ENCODE assay signal across 17 cellular contexts in the genomic region with DNA sequence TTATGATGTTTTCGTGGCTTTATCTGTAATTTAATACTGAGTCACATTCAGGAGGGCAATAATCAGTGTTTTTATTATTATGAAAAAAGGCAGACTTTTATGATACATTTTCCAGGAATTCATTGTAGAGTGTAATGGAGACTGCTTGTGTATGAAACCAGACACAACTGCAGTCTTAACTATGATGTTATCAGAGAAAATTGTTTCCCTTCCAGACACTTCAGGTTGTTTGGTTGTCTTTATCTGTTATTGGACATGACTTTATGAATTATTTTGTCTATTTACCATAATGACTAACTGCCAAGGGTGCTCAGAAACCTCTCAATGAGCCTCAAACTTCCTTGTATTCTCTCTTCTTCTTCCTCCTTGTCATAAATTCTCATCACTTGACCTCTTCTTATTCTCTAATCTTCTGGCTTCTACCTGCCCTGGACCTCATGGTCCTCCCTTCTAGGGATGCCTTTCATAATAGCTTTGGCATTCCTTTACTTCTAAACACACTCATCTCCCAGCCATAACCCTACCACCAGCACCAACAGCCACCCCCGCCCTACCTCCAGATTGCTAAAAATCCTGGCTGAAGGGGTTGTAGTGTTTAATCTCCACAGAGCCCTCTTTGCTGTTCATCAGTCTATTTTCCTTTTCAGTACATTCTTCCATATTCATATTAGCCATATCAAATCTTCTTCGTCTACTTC.
DNase-seq lines count a peak whose midpoint lies in the region; ATAC-seq and FAIRE-seq lines count a peak whose summit lies in the region.
"Had no signal": no experiment of that assay in that cellular context is flagged by ENCODE, and none has a peak within 500 bp of the region (broad histone marks: within the 10 kb centered on the region; RNA-seq: fewer than 3 reads in every experiment).

No MANE protein-coding gene starts in this region.

- ATAC-seq in esophagus mucosa (no peak), GM21360 (IDR thresholded peaks at IDR 0.05; ENCODE audit: unreplicated experiment) (no peak)
- ATAC-seq: activated CD8-positive, alpha-beta T cell treated with anti-CD3 and anti-CD28 coated beads, Interleukin-2, amount 10 ng/mL, durations not matched to agents 7 days and 5 days; left lobe of liver had no signal

- DNase-seq in Daoy (ENCODE audit: low read depth) (peak; percentile 52), NCI-H2196 treated with DMSO at 0.1 percent for 48 hours (lab: John Stamatoyannopoulos, UW; ENCODE audit: unreplicated experiment) (peak; percentile 19), non-pigmented ciliary epithelial cell (ENCODE audit: low read depth) (peak; percentile 78), NCI-H2081 treated with DMSO at 0.1 percent for 48 hours (lab: John Stamatoyannopoulos, UW) (no peak), GOT3 (lab: John Stamatoyannopoulos, UW) (no peak)
- DNase-seq: activated CD8-positive, alpha-beta T cell treated with anti-CD3 and anti-CD28 coated beads, Interleukin-2, amount 10 ng/mL, durations not matched to agents 7 days and 5 days; amygdala; DMS 273 treated with DMSO at 0.1 percent for 48 hours; Karpas-422; NCI-H187; NCI-H774 had no signal

- peak; percentile 58 for FAIRE-seq in endometrium (lab: Jason Lieb, UNC)
- FAIRE-seq: GM19239, urothelium cell line had no signal

Comparison
In these comparisons a context has a peak if more than half of its experiments do, and no peak if none do; other contexts are left out.
1. DNase-seq: peak in Daoy (single experiment), NCI-H2196 treated with DMSO at 0.1 percent for 48 hours (single experiment) and non-pigmented ciliary epithelial cell (single experiment); none in NCI-H2081 treated with DMSO at 0.1 percent for 48 hours (single experiment) and GOT3 (single experiment).